2 cellular contexts compared by ENCODE assay signal in genomic region chr1:197066719-197067456, GRCh38.
TF ChIP-seq lines count a peak whose summit lies in the region.

A gene with protein sequence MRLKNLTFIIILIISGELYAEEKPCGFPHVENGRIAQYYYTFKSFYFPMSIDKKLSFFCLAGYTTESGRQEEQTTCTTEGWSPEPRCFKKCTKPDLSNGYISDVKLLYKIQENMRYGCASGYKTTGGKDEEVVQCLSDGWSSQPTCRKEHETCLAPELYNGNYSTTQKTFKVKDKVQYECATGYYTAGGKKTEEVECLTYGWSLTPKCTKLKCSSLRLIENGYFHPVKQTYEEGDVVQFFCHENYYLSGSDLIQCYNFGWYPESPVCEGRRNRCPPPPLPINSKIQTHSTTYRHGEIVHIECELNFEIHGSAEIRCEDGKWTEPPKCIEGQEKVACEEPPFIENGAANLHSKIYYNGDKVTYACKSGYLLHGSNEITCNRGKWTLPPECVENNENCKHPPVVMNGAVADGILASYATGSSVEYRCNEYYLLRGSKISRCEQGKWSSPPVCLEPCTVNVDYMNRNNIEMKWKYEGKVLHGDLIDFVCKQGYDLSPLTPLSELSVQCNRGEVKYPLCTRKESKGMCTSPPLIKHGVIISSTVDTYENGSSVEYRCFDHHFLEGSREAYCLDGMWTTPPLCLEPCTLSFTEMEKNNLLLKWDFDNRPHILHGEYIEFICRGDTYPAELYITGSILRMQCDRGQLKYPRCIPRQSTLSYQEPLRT (minus strand): TSS chr1:197067260. CDS start chr1:197067223, 37 bp downstream.

TF ChIP-seq in GM12878, 131 proteins besides CTCF, POLR2A, EP300 and RAD21:
- TF ChIP-seq MYB (IDR thresholded peaks at IDR 0.05; ENCODE audit: borderline replicate concordance, low read depth, low read length), result no peak

TF ChIP-seq in HepG2, 621 proteins besides CTCF, POLR2A, EP300 and RAD21:
- TF ChIP-seq ZBTB7B (CRISPR knock-in tag; IDR thresholded peaks at IDR 0.05) (no peak), NFYC (CRISPR knock-in tag; IDR thresholded peaks at IDR 0.05) (no peak), STAG1 (CRISPR knock-in tag; IDR thresholded peaks at IDR 0.05) (peak; percentile 46), ESRRA (CRISPR knock-in tag; IDR thresholded peaks at IDR 0.05; ENCODE audit: low read depth) (no peak)
- TF ChIP-seq, protein P1, sequence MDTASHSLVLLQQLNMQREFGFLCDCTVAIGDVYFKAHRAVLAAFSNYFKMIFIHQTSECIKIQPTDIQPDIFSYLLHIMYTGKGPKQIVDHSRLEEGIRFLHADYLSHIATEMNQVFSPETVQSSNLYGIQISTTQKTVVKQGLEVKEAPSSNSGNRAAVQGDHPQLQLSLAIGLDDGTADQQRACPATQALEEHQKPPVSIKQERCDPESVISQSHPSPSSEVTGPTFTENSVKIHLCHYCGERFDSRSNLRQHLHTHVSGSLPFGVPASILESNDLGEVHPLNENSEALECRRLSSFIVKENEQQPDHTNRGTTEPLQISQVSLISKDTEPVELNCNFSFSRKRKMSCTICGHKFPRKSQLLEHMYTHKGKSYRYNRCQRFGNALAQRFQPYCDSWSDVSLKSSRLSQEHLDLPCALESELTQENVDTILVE (CRISPR knock-in tag; IDR thresholded peaks at IDR 0.05), result no peak
TF ChIP-seq in HepG2: peak in this region for 1.
